In the genomic region with DNA sequence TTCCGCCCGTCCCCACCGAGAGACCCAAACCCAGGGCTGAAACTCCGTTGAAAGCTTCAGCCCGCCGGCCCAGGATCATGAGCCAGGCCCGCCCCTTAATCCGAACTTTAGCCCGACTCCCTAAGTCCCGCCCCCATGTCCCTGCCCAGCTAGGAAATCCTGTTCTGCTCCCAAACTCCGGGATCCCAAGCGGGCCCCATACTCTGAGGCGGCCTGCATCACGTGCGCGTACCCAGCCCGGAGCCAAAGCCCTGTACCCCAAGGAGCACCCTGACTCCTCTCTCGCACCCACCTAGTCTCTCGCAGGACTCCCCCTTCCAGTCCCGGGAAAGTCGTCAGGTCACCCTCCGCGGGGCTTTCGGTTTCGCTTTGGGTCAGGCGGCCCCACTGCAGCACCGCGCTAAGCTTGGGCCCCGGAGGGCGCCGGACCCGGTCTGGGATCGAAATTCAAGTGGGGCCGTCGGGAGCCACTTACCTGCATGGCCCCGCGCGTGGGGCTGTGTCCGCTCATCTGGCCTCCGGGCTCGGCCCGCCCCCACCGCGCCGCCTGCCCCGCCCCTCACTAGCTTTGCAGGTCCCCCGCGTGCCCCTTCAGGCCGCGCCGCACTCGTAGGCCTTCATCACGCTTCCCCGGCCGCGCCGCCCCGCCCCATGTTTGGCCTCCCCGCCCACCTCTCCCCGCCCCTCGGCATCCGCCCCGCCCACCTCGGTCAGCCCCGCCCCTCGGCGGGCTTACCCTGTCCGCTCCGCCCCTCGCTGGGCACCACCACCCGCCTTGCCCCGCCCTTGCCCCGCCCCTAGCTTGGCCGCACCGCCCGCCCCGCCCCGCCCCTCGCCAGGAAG, we compare ENCODE assay signal across 8 cellular contexts. TPM values are rescaled to one million over a fixed set of nuclear protein-coding genes. Genes with fewer than 3 reads are reported as not detected.
A peak's percentile ranks its signal among the peaks of the same experiment; 100 is the strongest.
DNase-seq lines count a peak whose midpoint lies in the region; ATAC-seq and TF ChIP-seq lines count a peak whose summit lies in the region.

Gene DNPEP (minus strand): TSS at position 629 of the 843 bp plus-strand sequence. CDS start 118 bp downstream, at position 511.

- H3K36me3 Mint-ChIP-seq in activated T-cell treated with anti-CD3 and anti-CD28 coated beads, Interleukin-2, amount 50 U/mL, for 72 hours (ENCODE audit: insufficient read depth in 2 of 2) = peaks cover 0 to 7% of the 10 kb centered on the region in 2 donors

- H3K9me3 ChIP-seq in PC-3 (ENCODE audit: low read length) = no peaks in the 10 kb centered on the region

- no peaks in the 10 kb centered on the region for H3K27me3 ChIP-seq in PC-3 (ENCODE audit: low read length)

- TF ChIP-seq CTCF in PC-3 (conservative IDR thresholded peaks at IDR 0.05; ENCODE audit: low read depth, low read length) = no peak

- H3K4me3 ChIP-seq in PC-3 (ENCODE audit: low read length) = peak within 1 kb of the TSS; percentile 99

- POLR2A ChIA-PET in PC-3 (lab: Charles Lee; ENCODE audit: unreplicated experiment) = interaction anchor here (0.5 to 1.4 kb wide), 10 partner anchors 9 to 210 kb away, joined by 3 to 14 read pairs (median 10); partner anchors contain the start of genes DNAJB2 and GMPPA

- H3K9me3 Mint-ChIP-seq in activated T-cell treated with anti-CD3 and anti-CD28 coated beads, Interleukin-2, amount 50 U/mL, for 72 hours = no peaks in the 10 kb centered on the region

- peaks cover 11% of the 10 kb centered on the region for H3K79me2 ChIP-seq in PC-3 (ENCODE audit: low read length)

- ATAC-seq in GM21360 (IDR thresholded peaks at IDR 0.05; ENCODE audit: unreplicated experiment) (peak; percentile 51), PC-3 (peak; percentile 70), esophagus mucosa (peak; percentile 88)
- peak; percentile 66 to 69 for ATAC-seq in activated T-cell treated with anti-CD3 and anti-CD28 coated beads, Interleukin-2, amount 50 U/mL, for 72 hours (replicated peaks in 1 of 2)

- H3K9me2 ChIP-seq in PC-3 (replicated peaks; ENCODE audit: low read length) = no peaks in the 10 kb centered on the region

- peaks cover 26% of the 10 kb centered on the region for H3K36me3 ChIP-seq in PC-3 (ENCODE audit: low read depth, low read length)

- H3K4me3 Mint-ChIP-seq in activated T-cell treated with anti-CD3 and anti-CD28 coated beads, Interleukin-2, amount 50 U/mL, for 72 hours = peak within 1 kb of the TSS; percentile 90 to 93

- H3K27ac ChIP-seq in PC-3 (ENCODE audit: low read length) = peak within 1 kb of the TSS; percentile 88

- peak within 1 kb of the TSS; percentile 99 for H3K9ac ChIP-seq in PC-3 (ENCODE audit: low read length)

- H3F3A ChIP-seq in PC-3 (ENCODE audit: low read length, unreplicated experiment) = no peaks in the 10 kb centered on the region

- H3K4me2 ChIP-seq in PC-3 (ENCODE audit: low read length) = peak within 1 kb of the TSS; percentile 100

- H3K4me1 Mint-ChIP-seq in activated T-cell treated with anti-CD3 and anti-CD28 coated beads, Interleukin-2, amount 50 U/mL, for 72 hours (ENCODE audit: low read depth) = peaks cover 22% of the 10 kb centered on the region

- no peaks in the 10 kb centered on the region for H3K27me3 Mint-ChIP-seq in activated T-cell treated with anti-CD3 and anti-CD28 coated beads, Interleukin-2, amount 50 U/mL, for 72 hours (ENCODE audit: low read depth)

- DNase-seq in D341Med (ENCODE audit: low spot score) (peak; percentile 98), HS-5 (ENCODE audit: low read depth) (peak; percentile 58), PC-3 (peak; percentile 83), myocyte (ENCODE audit: low read depth) (peak; percentile 92)
- peak; percentile 93 to 96 for DNase-seq in activated T-cell treated with anti-CD3 and anti-CD28 coated beads, Interleukin-2, amount 50 U/mL, for 72 hours
- peak; percentile 78 to 88 for DNase-seq in stimulated activated CD8-positive, alpha-beta memory T cell treated with anti-CD3 and anti-CD28 coated beads, Interleukin-7, amount 100 ng/mL, for 4 hours (ENCODE audit: low read depth in 2 of 2)

- H3K27ac Mint-ChIP-seq in activated T-cell treated with anti-CD3 and anti-CD28 coated beads, Interleukin-2, amount 50 U/mL, for 72 hours = peak within 1 kb of the TSS; percentile 94

- 0 out of 2 replicates have a peak, but pooled peaks cover 9% of the 10 kb centered on the region for H4K20me1 ChIP-seq in PC-3 (ENCODE audit: low read length)

- H2AFZ ChIP-seq in PC-3 (ENCODE audit: low read length) = peak within 1 kb of the TSS; percentile 95

- BruUV-seq in PC-3 (replicated peaks; lab: Mats Ljungman, UMichigan) = no TSS peak

- peaks cover 15% of the 10 kb centered on the region for H3K4me1 ChIP-seq in PC-3 (ENCODE audit: insufficient read depth, low read length)

- CTCF ChIA-PET in PC-3 (lab: Charles Lee) = interaction anchor here (0.6 to 2.0 kb wide), 7 partner anchors 11 to 142 kb away, joined by 3 to 9 read pairs (median 5); partner anchors contain the start of gene DNAJB2

- intact Hi-C loops in PC-3 (cut with micrococcal nuclease) = loop anchor here (1.0 to 10.0 kb wide), 4 partner anchors 25 to 223 kb away; partner anchors contain the start of genes GMPPA, NHEJ1, TUBA4A and TUBA4B

RNA-seq across cellular contexts. Expression of gene DNPEP, which starts in this region (rescaled TPM):
- total RNA-seq in PC-3 (2014; rRNA removed) (86.2 and 114 TPM in 2 replicates), esophagus mucosa (32.3 TPM), myocyte (61.4 and 65.3 TPM in 2 replicates)
- total RNA-seq in activated T-cell treated with anti-CD3 and anti-CD28 coated beads, Interleukin-2, amount 50 U/mL, for 72 hours = 10 to 100 TPM; 61.5 to 71.0 TPM
- polyA plus RNA-seq in myocyte (2012) = 74.2 TPM

Comparison
In these comparisons a context has a peak if more than half of its experiments do, and no peak if none do; other contexts are left out.
1. Peak in every context shown above with its lines: DNase-seq, ATAC-seq, H3K4me3 ChIP-seq and H3K27ac ChIP-seq.